15 cellular contexts compared by ENCODE assay signal in genomic region chr1:17251246-17251645, GRCh38. TPM values are rescaled to one million over a fixed set of nuclear protein-coding genes. Genes with fewer than 3 reads are reported as not detected.
A peak's percentile ranks its signal among the peaks of the same experiment; 100 is the strongest.
DNase-seq lines count a peak whose midpoint lies in the region; ATAC-seq and TF ChIP-seq lines count a peak whose summit lies in the region.
"Had no signal": no experiment of that assay in that cellular context is flagged by ENCODE, and none has a peak within 500 bp of the region (broad histone marks: within the 10 kb centered on the region; RNA-seq: fewer than 3 reads in every experiment).

No MANE protein-coding gene starts in this region.

- no peaks in the 10 kb centered on the region for H4K20me1 ChIP-seq in SK-N-SH (ENCODE audit: insufficient read depth)
- no peaks in the 10 kb centered on the region for H4K20me1 ChIP-seq in GM23248 (ENCODE audit: insufficient read depth)

- no peaks in the 10 kb centered on the region for H3K36me3 ChIP-seq in SK-N-SH (replicated peaks in 1 of 2; ENCODE audit: control insufficient read depth in 1 of 2, insufficient read depth in 2 of 2, low read length in 1 of 2)
- no peaks in the 10 kb centered on the region for H3K36me3 ChIP-seq in GM23248 (ENCODE audit: low read depth)
- H3K36me3 ChIP-seq: HAP-1, Peyer's patch had no signal

- H3K4me3 ChIP-seq in SK-N-SH (ENCODE audit: low read depth in 2 of 2, low read length in 1 of 2) (no peak overlapping the region), epithelial cell of esophagus (ENCODE audit: low read length) (no peak overlapping the region), GM23248 (no peak overlapping the region)
- H3K4me3 ChIP-seq: HAP-1, Peyer's patch had no signal

- H3K27ac ChIP-seq in SK-N-SH (ENCODE audit: low read depth in 2 of 2, low read length in 1 of 2) (no peak overlapping the region), RWPE1 (peak overlapping the region; percentile 74), GM23248 (no peak overlapping the region)
- H3K27ac ChIP-seq: 22Rv1 had no signal

- ATAC-seq in SK-N-SH treated with all-trans-retinoic acid at 6 μM for 48 hours = peak; percentile 7; the same call in 2 of the 3 replicates

- TF ChIP-seq CTCF in SK-N-SH (IDR thresholded peaks at IDR 0.05) = no peak
- TF ChIP-seq CTCF in RWPE1 (conservative IDR thresholded peaks at IDR 0.05; ENCODE audit: low read depth) = no peak
- no peak for TF ChIP-seq CTCF in epithelial cell of esophagus (IDR thresholded peaks at IDR 0.05; ENCODE audit: insufficient read depth, low read depth, low read length, missing control alignments)

- H3K9me3 ChIP-seq in SK-N-SH = no peaks in the 10 kb centered on the region
- H3K9me3 ChIP-seq in GM23248 (ENCODE audit: low read depth) = no peaks in the 10 kb centered on the region
- H3K9me3 ChIP-seq: HAP-1, Peyer's patch had no signal

- H3K4me2 ChIP-seq in SK-N-SH = no peak overlapping the region
- no peak overlapping the region for H3K4me2 ChIP-seq in GM23248 (ENCODE audit: unreplicated experiment)

- POLR2A ChIA-PET in SK-N-SH (lab: Yijun Ruan, JAX) = no interaction called here
- POLR2A ChIA-PET in RWPE1 (lab: Yijun Ruan, JAX; ENCODE audit: low non-redundant PET) = no interaction called here

- no peaks in the 10 kb centered on the region for H3K79me2 ChIP-seq in SK-N-SH (ENCODE audit: insufficient read depth)
- no peaks in the 10 kb centered on the region for H3K79me2 ChIP-seq in GM23248 (ENCODE audit: insufficient read depth)

- 66% methylated on average over 3 of the region's 5 CpGs for WGBS in SK-N-SH (ENCODE audit: low lambda C conversion rate)
- WGBS in GM23248 (ENCODE audit: low coverage in 1 of 2, low lambda C conversion rate in 2 of 2, missing lambda C conversion rate in 2 of 2), 2 experiments = 78 to 82% methylated on average over 5 of the region's 5 CpGs

- H3K27me3 Mint-ChIP-seq in activated T-cell treated with anti-CD3 and anti-CD28 coated beads, Interleukin-2, amount 50 U/mL, for 24 hours = peaks cover 28% of the 10 kb centered on the region

- peaks cover 4 to 8% of the 10 kb centered on the region in 2 experiments; a peak in 1 of 4 replicates for H3K4me1 ChIP-seq in SK-N-SH (ENCODE audit: control insufficient read depth in 1 of 2, insufficient read depth in 2 of 2, low read depth in 1 of 2, low read length in 1 of 2)
- H3K4me1 ChIP-seq in GM23248 (ENCODE audit: insufficient read depth) = no peaks in the 10 kb centered on the region
- H3K4me1 ChIP-seq: HAP-1 had no signal

- H3K27ac Mint-ChIP-seq in activated T-cell treated with anti-CD3 and anti-CD28 coated beads, Interleukin-2, amount 50 U/mL, for 24 hours = no peak overlapping the region

- CTCF ChIA-PET in SK-N-SH (lab: Yijun Ruan, JAX) (interaction anchor here (2.6 kb wide), 1 partner anchor 14 kb away, joined by 15 read pairs; no protein-coding TSS in a partner anchor), RWPE1 (lab: Yijun Ruan, JAX) (interaction anchor here (0.6 to 1.1 kb wide), 2 partner anchors 13 to 85 kb away, joined by 3 to 5 read pairs; no protein-coding TSS in a partner anchor)

- in situ Hi-C loops in GM23248 (cut with MboI) = no loop called here

- DNase-seq in SK-N-SH (no peak), RWPE1 (ENCODE audit: low spot score) (no peak), epithelial cell of esophagus (ENCODE audit: low read depth) (peak; percentile 19), GM23248 (no peak), Kasumi-1 (lab: John Stamatoyannopoulos, UW) (no peak), head of caudate nucleus (no peak)
- DNase-seq in activated T-cell treated with anti-CD3 and anti-CD28 coated beads, Interleukin-2, amount 50 U/mL, for 24 hours = no peak
- DNase-seq: C1 segment of cervical spinal cord, MM.1S, NCI-H187, NCI-H748 treated with DMSO at 0.1 percent for 48 hours had no signal

- no peak overlapping the region for H3K4me3 Mint-ChIP-seq in activated T-cell treated with anti-CD3 and anti-CD28 coated beads, Interleukin-2, amount 50 U/mL, for 24 hours

- no peaks in the 10 kb centered on the region for H3K9me3 Mint-ChIP-seq in activated T-cell treated with anti-CD3 and anti-CD28 coated beads, Interleukin-2, amount 50 U/mL, for 24 hours

- TF ChIP-seq EP300 in SK-N-SH (IDR thresholded peaks at IDR 0.05; ENCODE audit: borderline replicate concordance in 1 of 2, low read depth in 1 of 2, low read length in 1 of 2) = no peak

- H3K36me3 Mint-ChIP-seq in activated T-cell treated with anti-CD3 and anti-CD28 coated beads, Interleukin-2, amount 50 U/mL, for 24 hours (ENCODE audit: low read depth) = no peaks in the 10 kb centered on the region

- no peaks in the 10 kb centered on the region for H3K27me3 ChIP-seq in SK-N-SH (ENCODE audit: insufficient read depth)
- no peaks in the 10 kb centered on the region; the same call in 1 of the 2 replicates for H3K27me3 ChIP-seq in GM23248 (replicated peaks; ENCODE audit: insufficient read depth)
- H3K27me3 ChIP-seq: Peyer's patch had no signal

- H3K9ac ChIP-seq in SK-N-SH (no peak overlapping the region), GM23248 (no peak overlapping the region)

- H3F3A ChIP-seq in SK-N-SH (replicated peaks; ENCODE audit: insufficient read depth) = no peaks in the 10 kb centered on the region
- no peaks in the 10 kb centered on the region for H3F3A ChIP-seq in GM23248 (ENCODE audit: insufficient read depth)

- H2AFZ ChIP-seq in SK-N-SH (ENCODE audit: low read depth) (no peak overlapping the region), GM23248 (no peak overlapping the region)

- TF ChIP-seq RAD21 in SK-N-SH (IDR thresholded peaks at IDR 0.05; ENCODE audit: low read length) = no peak

- H3K4me1 Mint-ChIP-seq in activated T-cell treated with anti-CD3 and anti-CD28 coated beads, Interleukin-2, amount 50 U/mL, for 24 hours (ENCODE audit: low read depth) = peaks cover 1% of the 10 kb centered on the region

- intact Hi-C loops in head of caudate nucleus (cut with DNase I) = no loop called here

- H3K9me2 ChIP-seq in SK-N-SH (no peaks in the 10 kb centered on the region), GM23248 (ENCODE audit: insufficient read depth) (no peaks in the 10 kb centered on the region)

TF ChIP-seq in SK-N-SH treated with all-trans-retinoic acid at 6 μM for 48 hours, 23 proteins besides CTCF, POLR2A, EP300 and RAD21:
- TF ChIP-seq OSR1 (CRISPR knock-in tag; IDR thresholded peaks at IDR 0.05) (no peak), PPARA (CRISPR knock-in tag; IDR thresholded peaks at IDR 0.05; ENCODE audit: borderline replicate concordance) (no peak), ZNF8 (CRISPR knock-in tag; IDR thresholded peaks at IDR 0.05) (no peak), CSRNP3 (CRISPR knock-in tag; IDR thresholded peaks at IDR 0.05) (no peak)

TF ChIP-seq in SK-N-SH, 30 proteins besides CTCF, POLR2A, EP300 and RAD21:
- TF ChIP-seq PBX3 (IDR thresholded peaks at IDR 0.05) = no peak
- TF ChIP-seq ELF1 (IDR thresholded peaks at IDR 0.05) = no peak
- TF ChIP-seq REST (IDR thresholded peaks at IDR 0.05; ENCODE audit: low read depth, low read length) = no peak
- TF ChIP-seq MEF2A (IDR thresholded peaks at IDR 0.05; ENCODE audit: borderline replicate concordance, low read depth) = no peak

RNA-seq across cellular contexts. Expression of gene PADI3, which starts 2.3 kb away (rescaled TPM):
- 0.30 and 0.36 TPM in 2 replicates for polyA plus RNA-seq in SK-N-SH (2012; rRNA removed)
- polyA plus RNA-seq in SK-N-SH (2012; cell fraction: cytosol; rRNA removed) = 0.13 and 0.18 TPM in 2 replicates
- 1.1 and 1.3 TPM in 2 replicates for polyA plus RNA-seq in SK-N-SH (2012; cell fraction: nucleus; rRNA removed)
- not detected in 2 replicates for total RNA-seq in GM23248 (2014; rRNA removed; shearing (Covaris generic))
- not detected in 2 replicates for polyA plus RNA-seq in GM23248 (2016; fragmentation: Nextera tagmentation; extraction: Ambion mirVana)
- total RNA-seq: Peyer's patch had no signal

RNA-seq across cellular contexts. Expression of gene PADI1, which starts 46.3 kb away (rescaled TPM):
- polyA plus RNA-seq in SK-N-SH (2012; rRNA removed) (0.26 and 0.62 TPM in 2 replicates), GM23248 (2016; fragmentation: Nextera tagmentation; extraction: Ambion mirVana) (0.11 and 0.14 TPM in 2 replicates)
- 0.28 and 0.29 TPM in 2 replicates for polyA plus RNA-seq in SK-N-SH (2012; cell fraction: cytosol; rRNA removed)
- polyA plus RNA-seq in SK-N-SH (2012; cell fraction: nucleus; rRNA removed) = 1.3 and 1.4 TPM in 2 replicates
- under 0.01 TPM in 1 of 2 replicates, not detected in the other for total RNA-seq in GM23248 (2014; rRNA removed; shearing (Covaris generic))
- total RNA-seq: Peyer's patch had no signal

RNA-seq across cellular contexts. Expression of gene PADI4, which starts 56.8 kb away (rescaled TPM):
- polyA plus RNA-seq in SK-N-SH (2012; rRNA removed) (not detected in 2 replicates), GM23248 (2016; fragmentation: Nextera tagmentation; extraction: Ambion mirVana) (not detected in 2 replicates)
- not detected in 2 replicates for polyA plus RNA-seq in SK-N-SH (2012; cell fraction: cytosol; rRNA removed)
- polyA plus RNA-seq in SK-N-SH (2012; cell fraction: nucleus; rRNA removed) = 0.18 TPM in 1 of 2 replicates, not detected in the other
- not detected in 2 replicates for total RNA-seq in GM23248 (2014; rRNA removed; shearing (Covaris generic))
- total RNA-seq: Peyer's patch had no signal
